Comparison of ENCODE assay signal across 16 cellular contexts in genomic region chr1:197173571-197174482, GRCh38. TPM values are rescaled to one million over a fixed set of nuclear protein-coding genes. Genes with fewer than 3 reads are reported as not detected.
DNase-seq lines count a peak whose midpoint lies in the region; ATAC-seq, FAIRE-seq and TF ChIP-seq lines count a peak whose summit lies in the region.
"Had no signal": no experiment of that assay in that cellular context is flagged by ENCODE, and none has a peak within 500 bp of the region (broad histone marks: within the 10 kb centered on the region; RNA-seq: fewer than 3 reads in every experiment).

No MANE protein-coding gene starts in this region.

- intact Hi-C loops in MCF 10A (cut with micrococcal nuclease) = no loop called here

- POLR2A ChIA-PET in MCF 10A (lab: Yijun Ruan, JAX) = no interaction called here

- FAIRE-seq in D721Med (lab: Jason Lieb, UNC) = peak; percentile 87

- H3K9me3 Mint-ChIP-seq in MCF 10A (ENCODE audit: unreplicated experiment) = no peaks in the 10 kb centered on the region
- H3K9me3 Mint-ChIP-seq: activated CD4-positive, alpha-beta memory T cell treated with anti-CD3 and anti-CD28 coated beads, Interleukin-2, amount 10 ng/mL, durations not matched to agents 7 days and 5 days; activated T-helper 2 cell treated with anti-CD3 and anti-CD28 coated beads, Interferon-gamma antibody, Interleukin-2, Interleukin-4, amounts not matched to agents 10 μg/mL and 5 μg/mL and 100 μg/mL, durations not matched to agents 14 hours and 24 hours and 36 hours had no signal

- peaks cover 84% of the 10 kb centered on the region for H3K36me3 Mint-ChIP-seq in MCF 10A (ENCODE audit: insufficient read depth, unreplicated experiment)

- no peak overlapping the region for H3K4me3 ChIP-seq in NB4 (ENCODE audit: low read depth, low read length)
- H3K4me3 ChIP-seq in fibroblast of mammary gland (ENCODE audit: control insufficient read depth, low read depth, low read length) = no peak overlapping the region
- H3K4me3 ChIP-seq: psoas muscle had no signal

- TF ChIP-seq CTCF in D721Med (IDR thresholded peaks at IDR 0.05; ENCODE audit: insufficient read depth, missing control alignments) (no peak), NB4 (IDR thresholded peaks at IDR 0.05; ENCODE audit: low read depth, low read length) (no peak), fibroblast of mammary gland (conservative IDR thresholded peaks at IDR 0.05; ENCODE audit: control insufficient read depth, insufficient read depth, low read depth, low read length) (no peak), MCF 10A (IDR thresholded peaks at IDR 0.05; ENCODE audit: unreplicated experiment) (no peak)

- TF ChIP-seq POLR2A in NB4 (IDR thresholded peaks at IDR 0.05; ENCODE audit: extremely low read depth, insufficient read length) = no peak

- no TSS peak for BruUV-seq in MCF 10A (replicated peaks; lab: Mats Ljungman, UMichigan)

- peaks cover 6% of the 10 kb centered on the region for H3K4me1 Mint-ChIP-seq in MCF 10A (ENCODE audit: insufficient read depth, unreplicated experiment)
- H3K4me1 Mint-ChIP-seq: activated CD4-positive, alpha-beta memory T cell treated with anti-CD3 and anti-CD28 coated beads, Interleukin-2, amount 10 ng/mL, durations not matched to agents 7 days and 5 days had no signal

- DNase-seq in D721Med (ENCODE audit: insufficient read length, low spot score) (no peak), NB4 (ENCODE audit: low read depth) (peak; percentile 38), fibroblast of mammary gland (ENCODE audit: low read depth) (peak; percentile 47), non-pigmented ciliary epithelial cell (ENCODE audit: low read depth) (peak; percentile 53), NCI-H2196 (lab: John Stamatoyannopoulos, UW; ENCODE audit: unreplicated experiment) (no peak), MCF 10A (ENCODE audit: unreplicated experiment) (no peak), NCI-H2029 (lab: John Stamatoyannopoulos, UW) (no peak)
- DNase-seq: activated CD4-positive, alpha-beta memory T cell treated with anti-CD3 and anti-CD28 coated beads, Interleukin-2, amount 10 ng/mL, durations not matched to agents 7 days and 5 days; effector CD8-positive, alpha-beta T cell; islet precursor cell; NCI-H1930; psoas muscle; stimulated activated CD8-positive, alpha-beta memory T cell treated with anti-CD3 and anti-CD28 coated beads, Interleukin-4, amount 100 ng/mL, for 48 hours; T1000 had no signal

- H3K27ac Mint-ChIP-seq in MCF 10A (ENCODE audit: low read depth, unreplicated experiment) = no peak overlapping the region
- H3K27ac Mint-ChIP-seq: activated CD4-positive, alpha-beta memory T cell treated with anti-CD3 and anti-CD28 coated beads, Interleukin-2, amount 10 ng/mL, durations not matched to agents 7 days and 5 days; activated T-helper 2 cell treated with anti-CD3 and anti-CD28 coated beads, Interferon-gamma antibody, Interleukin-2, Interleukin-4, amounts not matched to agents 10 μg/mL and 5 μg/mL and 100 μg/mL, durations not matched to agents 14 hours and 24 hours and 36 hours had no signal

- H3K4me3 Mint-ChIP-seq in MCF 10A (ENCODE audit: unreplicated experiment) = no peak overlapping the region
- H3K4me3 Mint-ChIP-seq: activated CD4-positive, alpha-beta memory T cell treated with anti-CD3 and anti-CD28 coated beads, Interleukin-2, amount 10 ng/mL, durations not matched to agents 7 days and 5 days had no signal

- ATAC-seq in GM18519 (IDR thresholded peaks at IDR 0.05; ENCODE audit: low FRiP score, unreplicated experiment) = no peak
- ATAC-seq: psoas muscle had no signal

- CTCF ChIA-PET in MCF 10A (lab: Yijun Ruan, JAX) = no interaction called here

- no peaks in the 10 kb centered on the region for H3K27me3 Mint-ChIP-seq in MCF 10A (ENCODE audit: insufficient read depth, unreplicated experiment)
- H3K27me3 Mint-ChIP-seq: activated CD4-positive, alpha-beta memory T cell treated with anti-CD3 and anti-CD28 coated beads, Interleukin-2, amount 10 ng/mL, durations not matched to agents 7 days and 5 days had no signal

RNA-seq across cellular contexts. Expression of gene ZBTB41, which starts 27.3 kb away (rescaled TPM):
- total RNA-seq in MCF 10A (2022) = 17.9 and 18.4 TPM in 2 replicates

RNA-seq across cellular contexts. Expression of gene ASPM, which starts 27.4 kb away (rescaled TPM):
- total RNA-seq in MCF 10A (2022) = 22.3 and 32.8 TPM in 2 replicates

Comparison
In these comparisons a context has a peak if more than half of its experiments do, and no peak if none do; other contexts are left out.
1. DNase-seq: peak in NB4 (single experiment), fibroblast of mammary gland (single experiment) and non-pigmented ciliary epithelial cell (single experiment); none in D721Med (single experiment), NCI-H2196 (single experiment), MCF 10A (single experiment) and NCI-H2029 (single experiment).